ENCODE assay signal across 1 cellular context in genomic region chr13:73657821-73658540, GRCh38.
TF ChIP-seq lines count a peak whose summit lies in the region.

No MANE protein-coding gene starts in this region.

TF ChIP-seq in H1, 55 proteins besides CTCF, POLR2A, EP300 and RAD21 (continued from another document):
- no peak for TF ChIP-seq CHD7 (IDR thresholded peaks at IDR 0.05; ENCODE audit: insufficient replicate concordance, low read length)
